2 cellular contexts compared by ENCODE assay signal in genomic region chr13:110261166-110262081, GRCh38.
TF ChIP-seq lines count a peak whose summit lies in the region.

No MANE protein-coding gene starts in this region.

TF ChIP-seq in IMR-90, 13 proteins besides CTCF, POLR2A, EP300 and RAD21:
- TF ChIP-seq USF2 (IDR thresholded peaks at IDR 0.05; ENCODE audit: low read depth, low read length), result no peak
- TF ChIP-seq BHLHE40 (IDR thresholded peaks at IDR 0.05; ENCODE audit: low read depth, low read length), result no peak

TF ChIP-seq in H1, 55 proteins besides CTCF, POLR2A, EP300 and RAD21:
- peak; percentile 33 for TF ChIP-seq CTBP2 (IDR thresholded peaks at IDR 0.05; ENCODE audit: borderline replicate concordance, insufficient read depth, insufficient read length, low read length)
- no peak for TF ChIP-seq MAX (IDR thresholded peaks at IDR 0.05)
- 0 out of 2 replicates have a peak, but pooled peaks have one; percentile 75 for TF ChIP-seq TCF12 (IDR thresholded peaks at IDR 0.05; ENCODE audit: low read depth, low read length)
